Comparison of ENCODE assay signal across 25 cellular contexts in the genomic region with DNA sequence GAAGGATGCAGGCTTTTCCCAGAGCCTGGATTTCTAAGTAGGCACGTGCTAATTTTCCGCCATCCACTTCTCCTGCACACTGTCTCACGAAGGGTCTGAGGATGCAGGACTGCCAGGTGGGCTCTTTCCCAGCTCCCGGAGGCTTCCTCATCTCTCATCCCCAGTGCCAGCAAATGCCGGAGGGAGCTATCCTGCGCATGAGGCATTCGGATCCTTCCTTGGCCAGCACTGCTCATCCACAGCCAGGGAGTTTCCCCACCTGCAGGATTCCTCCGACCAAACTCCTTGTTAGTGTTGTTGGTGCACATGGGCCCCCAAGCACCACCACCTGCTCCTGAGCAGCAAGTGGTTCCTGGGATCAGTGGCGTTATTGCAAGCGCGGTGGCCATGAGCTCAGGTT. TPM values are rescaled to one million over a fixed set of nuclear protein-coding genes. Genes with fewer than 3 reads are reported as not detected.
A peak's percentile ranks its signal among the peaks of the same experiment; 100 is the strongest.
DNase-seq lines count a peak whose midpoint lies in the region; ATAC-seq and TF ChIP-seq lines count a peak whose summit lies in the region.
"Had no signal": no experiment of that assay in that cellular context is flagged by ENCODE, and none has a peak within 500 bp of the region (broad histone marks: within the 10 kb centered on the region; RNA-seq: fewer than 3 reads in every experiment).

No MANE protein-coding gene starts in this region.

- CTCF ChIA-PET in activated CD8-positive, alpha-beta T cell treated with anti-CD3 and anti-CD28 coated beads for 36 hours (lab: Charles Lee): no interaction called here

- H3K4me3 Mint-ChIP-seq in osteocyte (ENCODE audit: unreplicated experiment): no peak overlapping the region
- no peak overlapping the region for H3K4me3 Mint-ChIP-seq in activated CD8-positive, alpha-beta T cell treated with anti-CD3 and anti-CD28 coated beads for 36 hours

- peak; percentile 54 for DNase-seq in cardiac septum (ENCODE audit: low spot score)
- no peak for DNase-seq in left ventricle myocardium inferior
- DNase-seq in islet precursor cell: peak; percentile 33
- DNase-seq in osteocyte (ENCODE audit: extremely low spot score, unreplicated experiment): peak; percentile 49
- DNase-seq in activated CD8-positive, alpha-beta T cell treated with anti-CD3 and anti-CD28 coated beads for 36 hours: no peak
- DNase-seq: AML-193, C1 segment of cervical spinal cord, MM.1S, NCI-H1092, NCI-H1436, NCI-H187 treated with DMSO at 0.1 percent for 48 hours, NCI-H2107, NCI-H226, NCI-H510A treated with DMSO at 0.1 percent for 48 hours, NCI-H748 treated with DMSO at 0.1 percent for 48 hours, PC-9, RPMI8226, SHP77 had no signal

- no peak for ATAC-seq in HG02973 (IDR thresholded peaks at IDR 0.05; ENCODE audit: unreplicated experiment)
- no peak for ATAC-seq in GM21360 (IDR thresholded peaks at IDR 0.05; ENCODE audit: unreplicated experiment)
- ATAC-seq in activated CD8-positive, alpha-beta T cell treated with anti-CD3 and anti-CD28 coated beads for 36 hours: no peak

- no peaks in the 10 kb centered on the region for H3K27me3 ChIP-seq in left ventricle myocardium inferior (ENCODE audit: low read depth)

- H3K27ac ChIP-seq in left ventricle myocardium inferior (replicated peaks) (no peak overlapping the region), temporal lobe (ENCODE audit: low read depth, low read length) (peak overlapping the region; percentile 13)
- H3K27ac ChIP-seq: PC-9 had no signal

- peaks cover 15% of the 10 kb centered on the region for H3K4me1 ChIP-seq in left ventricle myocardium inferior

- TF ChIP-seq CTCF in left ventricle myocardium inferior (IDR thresholded peaks at IDR 0.05; ENCODE audit: borderline replicate concordance) (no peak), osteocyte (IDR thresholded peaks at IDR 0.05) (no peak)
- TF ChIP-seq CTCF in activated CD8-positive, alpha-beta T cell treated with anti-CD3 and anti-CD28 coated beads for 36 hours (IDR thresholded peaks at IDR 0.05): no peak

- no peaks in the 10 kb centered on the region for H3K4me1 Mint-ChIP-seq in osteocyte (ENCODE audit: unreplicated experiment)
- no peaks in the 10 kb centered on the region for H3K4me1 Mint-ChIP-seq in activated CD8-positive, alpha-beta T cell treated with anti-CD3 and anti-CD28 coated beads for 36 hours (ENCODE audit: low read depth)

- H3K9me3 Mint-ChIP-seq in osteocyte (ENCODE audit: unreplicated experiment): no peaks in the 10 kb centered on the region
- no peaks in the 10 kb centered on the region for H3K9me3 Mint-ChIP-seq in activated CD8-positive, alpha-beta T cell treated with anti-CD3 and anti-CD28 coated beads for 36 hours

- H3K36me3 ChIP-seq in left ventricle myocardium inferior: no peaks in the 10 kb centered on the region

- no peak overlapping the region for H3K4me3 ChIP-seq in left ventricle myocardium inferior
- H3K4me3 ChIP-seq: PC-9 had no signal

- peaks cover 11% of the 10 kb centered on the region for H3K9me3 ChIP-seq in left ventricle myocardium inferior (replicated peaks)

- intact Hi-C loops in cardiac septum (cut with DNase I): no loop called here
- intact Hi-C loops in left ventricle myocardium inferior (cut with micrococcal nuclease): no loop called here
- intact Hi-C loops in activated CD8-positive, alpha-beta T cell treated with anti-CD3 and anti-CD28 coated beads for 36 hours (cut with micrococcal nuclease): no loop called here

- H3K27ac Mint-ChIP-seq in osteocyte (ENCODE audit: unreplicated experiment): no peak overlapping the region
- H3K27ac Mint-ChIP-seq in activated CD8-positive, alpha-beta T cell treated with anti-CD3 and anti-CD28 coated beads for 36 hours: no peak overlapping the region

- no peaks in the 10 kb centered on the region for H3K36me3 Mint-ChIP-seq in osteocyte (ENCODE audit: unreplicated experiment)
- H3K36me3 Mint-ChIP-seq in activated CD8-positive, alpha-beta T cell treated with anti-CD3 and anti-CD28 coated beads for 36 hours (ENCODE audit: low read depth): no peaks in the 10 kb centered on the region

- H3K27me3 Mint-ChIP-seq in osteocyte (ENCODE audit: unreplicated experiment): peaks cover 18% of the 10 kb centered on the region
- H3K27me3 Mint-ChIP-seq in activated CD8-positive, alpha-beta T cell treated with anti-CD3 and anti-CD28 coated beads for 36 hours: no peaks in the 10 kb centered on the region

- POLR2A ChIA-PET in activated CD8-positive, alpha-beta T cell treated with anti-CD3 and anti-CD28 coated beads for 36 hours (lab: Charles Lee): no interaction called here

RNA-seq across cellular contexts. Expression of a gene that starts 5.0 kb away (rescaled TPM):
- total RNA-seq in cardiac septum (not detected), left ventricle myocardium inferior (not detected), osteocyte (not detected in 2 replicates), temporal lobe (0.49 TPM)
- total RNA-seq in activated CD8-positive, alpha-beta T cell treated with anti-CD3 and anti-CD28 coated beads for 36 hours: not detected
- total RNA-seq: A172, Daoy, H4, LHCN-M2, PC-9 had no signal

RNA-seq across cellular contexts. Expression of a gene that starts 43.1 kb away (rescaled TPM):
- total RNA-seq in cardiac septum (65.7 TPM), left ventricle myocardium inferior (71.0 TPM), osteocyte (75.2 and 78.8 TPM in 2 replicates), temporal lobe (35.7 TPM)
- 100 to 1,000 TPM; 121 to 136 TPM for total RNA-seq in activated CD8-positive, alpha-beta T cell treated with anti-CD3 and anti-CD28 coated beads for 36 hours

RNA-seq across cellular contexts. Expression of a gene that starts 58.4 kb away (rescaled TPM):
- 14.1 TPM for total RNA-seq in cardiac septum
- total RNA-seq in left ventricle myocardium inferior: 10.6 TPM
- 13.6 and 14.2 TPM in 2 replicates for total RNA-seq in osteocyte
- 17.2 TPM for total RNA-seq in temporal lobe
- 10 to 100 TPM in 1 of 2 experiments, 1 to 10 TPM in 1; 9.9 to 10.8 TPM for total RNA-seq in activated CD8-positive, alpha-beta T cell treated with anti-CD3 and anti-CD28 coated beads for 36 hours

Comparison
In these comparisons a context has a peak if more than half of its experiments do, and no peak if none do; other contexts are left out.
1. DNase-seq: peak in cardiac septum (single experiment), islet precursor cell (single experiment) and osteocyte (single experiment); none in left ventricle myocardium inferior (single experiment) and activated CD8-positive, alpha-beta T cell treated with anti-CD3 and anti-CD28 coated beads for 36 hours (single experiment).